In the genomic region with DNA sequence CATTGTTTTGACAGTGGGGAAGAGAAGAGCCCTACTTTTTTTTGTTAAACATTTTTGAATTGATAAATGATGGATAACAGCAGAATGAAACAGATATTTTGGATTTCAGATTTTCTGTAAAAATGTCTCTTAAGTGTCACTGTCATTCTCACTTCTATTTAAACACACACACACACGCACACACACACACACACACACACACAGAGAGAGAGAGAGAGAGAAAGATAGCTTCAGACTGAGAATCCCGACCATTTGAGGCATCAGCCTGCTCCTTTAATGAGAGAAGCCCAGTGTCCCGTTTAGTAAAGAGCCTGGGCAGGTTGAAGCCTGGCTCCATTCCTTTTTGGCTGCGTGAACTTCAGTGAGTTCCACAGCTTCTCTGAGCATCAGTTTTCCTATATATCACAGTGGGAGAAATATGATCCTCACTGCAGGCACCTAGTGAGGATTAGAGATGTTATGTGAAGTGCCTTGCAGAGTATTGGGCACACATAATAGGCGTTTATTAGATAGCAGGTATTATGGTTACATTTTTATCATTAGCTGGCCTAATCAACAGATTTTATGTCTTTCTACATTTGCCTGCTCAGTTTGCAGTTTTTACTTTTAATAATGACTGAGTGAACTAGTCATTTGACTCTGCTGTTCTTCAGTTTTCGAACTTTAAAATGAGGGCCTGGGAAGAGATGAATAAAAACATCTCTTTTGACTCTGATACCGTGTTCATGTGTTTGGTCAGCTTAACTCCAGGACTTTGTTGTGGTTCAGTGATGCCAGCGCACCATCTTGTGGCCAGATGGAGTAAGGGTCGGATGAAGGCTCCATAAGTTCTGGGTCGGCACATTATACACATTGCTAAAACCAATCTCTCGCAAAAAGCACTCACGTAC, we compare ENCODE assay signal across 9 cellular contexts.
DNase-seq lines count a peak whose midpoint lies in the region; ATAC-seq and TF ChIP-seq lines count a peak whose summit lies in the region.
"Had no signal": no experiment of that assay in that cellular context is flagged by ENCODE, and none has a peak within 500 bp of the region (broad histone marks: within the 10 kb centered on the region; RNA-seq: fewer than 3 reads in every experiment).

No MANE protein-coding gene starts in this region.

- intact Hi-C loops in naive thymus-derived CD4-positive, alpha-beta T cell (cut with micrococcal nuclease), result loop anchor here (1.0 to 5.0 kb wide), 13 partner anchors 37 to 651 kb away; a partner anchor contains a TSS

- H3K4me1 Mint-ChIP-seq in activated CD8-positive, alpha-beta memory T cell treated with anti-CD3 and anti-CD28 coated beads, Interleukin-2, amount 10 ng/mL, durations not matched to agents 7 days and 5 days, result peaks cover 58% of the 10 kb centered on the region
- peaks cover 20 to 81% (median 59%) of the 10 kb centered on the region in 7 donors for H3K4me1 Mint-ChIP-seq in naive thymus-derived CD4-positive, alpha-beta T cell

- no peaks in the 10 kb centered on the region for H3K27me3 Mint-ChIP-seq in activated CD8-positive, alpha-beta memory T cell treated with anti-CD3 and anti-CD28 coated beads, Interleukin-2, amount 10 ng/mL, durations not matched to agents 7 days and 5 days
- H3K27me3 Mint-ChIP-seq in naive thymus-derived CD4-positive, alpha-beta T cell, result no peaks in the 10 kb centered on the region

- H3K9me3 Mint-ChIP-seq in activated CD8-positive, alpha-beta memory T cell treated with anti-CD3 and anti-CD28 coated beads, Interleukin-2, amount 10 ng/mL, durations not matched to agents 7 days and 5 days (ENCODE audit: low read depth), result no peaks in the 10 kb centered on the region
- no peaks in the 10 kb centered on the region for H3K9me3 Mint-ChIP-seq in naive thymus-derived CD4-positive, alpha-beta T cell

- H3K36me3 ChIP-seq in naive thymus-derived CD4-positive, alpha-beta T cell (ENCODE audit: control insufficient read depth in 2 of 3, insufficient read depth in 3 of 3, low read length in 3 of 3), result peaks cover under 1 to 15% (median 10%) of the 10 kb centered on the region in 3 experiments

- no peaks in the 10 kb centered on the region for H3K27me3 ChIP-seq in naive thymus-derived CD4-positive, alpha-beta T cell (ENCODE audit: control insufficient read depth in 2 of 2, insufficient read depth in 2 of 2, low read length in 2 of 2)

- H3K36me3 Mint-ChIP-seq in activated CD8-positive, alpha-beta memory T cell treated with anti-CD3 and anti-CD28 coated beads, Interleukin-2, amount 10 ng/mL, durations not matched to agents 7 days and 5 days, result peaks cover 30% of the 10 kb centered on the region
- peaks cover 3 to 41% (median 33%) of the 10 kb centered on the region in 5 donors for H3K36me3 Mint-ChIP-seq in naive thymus-derived CD4-positive, alpha-beta T cell

- H3K4me3 Mint-ChIP-seq in activated CD8-positive, alpha-beta memory T cell treated with anti-CD3 and anti-CD28 coated beads, Interleukin-2, amount 10 ng/mL, durations not matched to agents 7 days and 5 days, result peak overlapping the region; percentile 37
- H3K4me3 Mint-ChIP-seq in naive thymus-derived CD4-positive, alpha-beta T cell, result peak overlapping the region in 8 of 10 donors; percentile 15 to 65 (median 40)

- no peak overlapping the region for H3K27ac ChIP-seq in naive thymus-derived CD4-positive, alpha-beta T cell (ENCODE audit: low read depth, low read length)
- H3K27ac ChIP-seq: epithelial cell of prostate had no signal

- ATAC-seq in GM19468 (IDR thresholded peaks at IDR 0.05; ENCODE audit: extremely low read depth, unreplicated experiment), result peak; percentile 75
- ATAC-seq in activated CD8-positive, alpha-beta memory T cell treated with anti-CD3 and anti-CD28 coated beads, Interleukin-2, amount 10 ng/mL, durations not matched to agents 7 days and 5 days, result peak; percentile 92
- ATAC-seq in naive thymus-derived CD4-positive, alpha-beta T cell, result peak; percentile 87

- POLR2A ChIA-PET in naive thymus-derived CD4-positive, alpha-beta T cell (lab: Charles Lee), result interaction anchor here (0.5 to 3.6 kb wide), 12 partner anchors 14 to 640 kb away, joined by 3 to 21 read pairs (median 4); a partner anchor contains a TSS

- peak overlapping the region; percentile 69 for H3K27ac Mint-ChIP-seq in activated CD8-positive, alpha-beta memory T cell treated with anti-CD3 and anti-CD28 coated beads, Interleukin-2, amount 10 ng/mL, durations not matched to agents 7 days and 5 days
- peak overlapping the region; percentile 11 to 93 (median 78) for H3K27ac Mint-ChIP-seq in naive thymus-derived CD4-positive, alpha-beta T cell

- CTCF ChIA-PET in activated CD8-positive, alpha-beta memory T cell treated with anti-CD3 and anti-CD28 coated beads, Interleukin-2, amount 10 ng/mL, durations not matched to agents 7 days and 5 days (lab: Charles Lee), result interaction anchor here (0.6 to 11.7 kb wide), 34 partner anchors 10 to 649 kb away, joined by 3 to 103 read pairs (median 4); a partner anchor contains a TSS
- CTCF ChIA-PET in naive thymus-derived CD4-positive, alpha-beta T cell (lab: Charles Lee), result interaction anchor here (0.5 to 9.3 kb wide), 35 partner anchors 10 to 1060 kb away, joined by 3 to 81 read pairs (median 4); a partner anchor contains a TSS

- no peak overlapping the region for H3K4me3 ChIP-seq in epithelial cell of esophagus (ENCODE audit: low read length)
- no peak overlapping the region for H3K4me3 ChIP-seq in naive thymus-derived CD4-positive, alpha-beta T cell (ENCODE audit: low read length)

- no peaks in the 10 kb centered on the region for H3K9me3 ChIP-seq in naive thymus-derived CD4-positive, alpha-beta T cell (ENCODE audit: control insufficient read depth in 2 of 3, low read length in 3 of 3)

- peaks cover 18 to 21% of the 10 kb centered on the region in 2 donors for H3K4me1 ChIP-seq in naive thymus-derived CD4-positive, alpha-beta T cell (ENCODE audit: control insufficient read depth in 2 of 2, insufficient read depth in 2 of 2, low read length in 2 of 2)

- TF ChIP-seq CTCF in epithelial cell of esophagus (IDR thresholded peaks at IDR 0.05; ENCODE audit: insufficient read depth, low read depth, low read length, missing control alignments), result peak; percentile 97

- peak; percentile 46 for DNase-seq in Caki2 (ENCODE audit: low read depth)
- DNase-seq in HK-2 (ENCODE audit: unreplicated experiment), result peak; percentile 59
- peak; percentile 75 for DNase-seq in NCI-H82 treated with DMSO at 0.1 percent for 48 hours (lab: John Stamatoyannopoulos, UW; ENCODE audit: unreplicated experiment)
- DNase-seq in activated CD8-positive, alpha-beta memory T cell treated with anti-CD3 and anti-CD28 coated beads, Interleukin-2, amount 10 ng/mL, durations not matched to agents 7 days and 5 days, result peak; percentile 83
- DNase-seq in epithelial cell of esophagus (ENCODE audit: low read depth), result peak; percentile 80
- peak; percentile 34 to 62 (median 53) for DNase-seq in naive thymus-derived CD4-positive, alpha-beta T cell
- DNase-seq in stimulated activated naive CD4-positive, alpha-beta T cell (lab: John Stamatoyannopoulos, UW), result peak; percentile 15 to 59 (median 48)

- in situ Hi-C loops in Caki2 (cut with HindIII; ENCODE audit: low pct_unique_long_range_greater_than_20kb, low sequenced_read_pairs), result no loop called here
